20 cellular contexts compared by ENCODE assay signal in genomic region chr5:92064993-92065392, GRCh38.
"Had no signal": no experiment of that assay in that cellular context is flagged by ENCODE, and none has a peak within 500 bp of the region (broad histone marks: within the 10 kb centered on the region; RNA-seq: fewer than 3 reads in every experiment).

No MANE protein-coding gene starts in this region.

- DNase-seq: activated B cell treated with CpG ODN at 0.5 μM for 24 hours; activated CD4-positive, alpha-beta T cell treated with anti-CD3 and anti-CD28 coated beads for 1 hour; activated CD4-positive, alpha-beta T cell treated with anti-CD3 and anti-CD28 coated beads, Interleukin-2, amount 10 ng/mL, durations not matched to agents 24 days and 14 days; activated CD4-positive, alpha-beta T cell treated with anti-CD3 and anti-CD28 coated beads, Interleukin-2, amount 50 U/mL, for 48 hours; activated CD8-positive, alpha-beta memory T cell treated with anti-CD3 and anti-CD28 coated beads for 24 hours; activated effector memory CD4-positive, alpha-beta T cell treated with anti-CD3 and anti-CD28 coated beads, Interleukin-2, amount 50 U/mL, for 16 hours; activated naive CD4-positive, alpha-beta T cell treated with Interleukin-2 at 50 U/mL for 16 hours; activated T-cell treated with anti-CD3 and anti-CD28 coated beads, Interleukin-2, amount 50 U/mL, for 4 hours; amygdala; caudate nucleus; colonic mucosa; MM.1S; NCI-H1105 treated with DMSO at 0.1 percent for 48 hours; NCI-H1436 treated with DMSO at 0.1 percent for 48 hours; NCI-H187; NCI-H2081; NCI-H524; PC-9; SHP77 treated with DMSO at 0.1 percent for 48 hours; T-helper 1 cell had no signal

- H3K4me1 ChIP-seq: colonic mucosa had no signal

- H3K9me3 ChIP-seq: colonic mucosa had no signal

- H2AFZ ChIP-seq: PC-9 had no signal

- H3K4me3 ChIP-seq: colonic mucosa, PC-9 had no signal

- H3K27ac ChIP-seq: colonic mucosa, PC-9 had no signal

- H3K36me3 ChIP-seq: colonic mucosa had no signal

- H3K27me3 ChIP-seq: colonic mucosa had no signal

- H3K4me2 ChIP-seq: PC-9 had no signal

- ATAC-seq: activated T-cell treated with anti-CD3 and anti-CD28 coated beads, Interleukin-2, amount 50 U/mL, for 4 hours had no signal
